Comparison of ENCODE assay signal across 1 cellular context in the genomic region with DNA sequence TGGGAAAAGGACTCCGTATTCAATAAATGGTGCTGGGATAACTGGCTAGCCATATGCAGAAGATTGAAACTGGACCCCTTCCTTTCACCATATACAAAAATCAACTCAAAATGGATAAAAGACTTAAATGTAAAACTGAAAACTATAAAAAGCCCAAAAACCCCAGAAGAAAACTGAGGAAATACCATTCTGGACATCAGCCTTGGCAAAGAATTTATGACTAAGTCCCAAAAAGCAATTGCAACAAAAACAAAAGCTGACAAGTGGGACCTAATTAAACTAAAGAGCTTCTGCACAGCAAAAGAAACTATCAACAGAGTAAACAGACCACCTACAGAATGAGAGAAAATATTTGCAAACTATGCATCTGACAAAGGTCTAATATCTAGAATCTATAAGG. TPM values are rescaled to one million over a fixed set of nuclear protein-coding genes. Genes with fewer than 3 reads are reported as not detected.
"Had no signal": no experiment of that assay in that cellular context is flagged by ENCODE, and none has a peak within 500 bp of the region (broad histone marks: within the 10 kb centered on the region; RNA-seq: fewer than 3 reads in every experiment).

No MANE protein-coding gene starts in this region.

RNA-seq across cellular contexts. Expression of gene DDIAS, which starts 46.6 kb away (rescaled TPM):
- total RNA-seq: body of pancreas had no signal
